In the genomic region with DNA sequence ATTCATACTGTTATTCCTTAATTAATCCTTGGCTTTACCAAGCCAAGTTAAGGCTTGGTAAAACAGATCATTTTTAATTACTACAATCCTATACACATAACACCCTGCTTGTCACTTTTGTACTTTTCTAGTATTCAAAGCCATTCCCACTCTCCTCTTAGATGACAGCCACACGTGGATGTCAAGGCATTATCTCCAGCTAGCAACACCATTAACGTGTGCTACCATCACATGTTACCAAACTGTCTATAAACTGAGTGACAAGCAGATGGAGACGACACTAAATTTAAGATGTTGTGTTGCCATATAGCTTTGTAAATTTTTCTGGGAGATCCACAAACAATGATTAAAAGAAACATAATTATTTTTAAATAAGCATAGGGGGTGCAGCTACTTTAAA, we compare ENCODE assay signal across 36 cellular contexts.
"Had no signal": no experiment of that assay in that cellular context is flagged by ENCODE, and none has a peak within 500 bp of the region (broad histone marks: within the 10 kb centered on the region; RNA-seq: fewer than 3 reads in every experiment).

No MANE protein-coding gene starts in this region.

- H3K4me3 ChIP-seq: ascending aorta had no signal

- H3K4me3 Mint-ChIP-seq: activated CD4-positive, alpha-beta memory T cell treated with anti-CD3 and anti-CD28 coated beads, Interleukin-2, amount 10 ng/mL, durations not matched to agents 7 days and 5 days; activated CD4-positive, alpha-beta T cell treated with anti-CD3 and anti-CD28 coated beads for 36 hours; activated CD4-positive, alpha-beta T cell treated with anti-CD3 and anti-CD28 coated beads, Interleukin-2, amount 10 ng/mL, durations not matched to agents 7 days and 5 days; activated CD8-positive, alpha-beta T cell treated with anti-CD3 and anti-CD28 coated beads, Interleukin-2, amount 10 ng/mL, durations not matched to agents 7 days and 5 days; activated naive CD4-positive, alpha-beta T cell treated with anti-CD3 and anti-CD28 coated beads, Interleukin-2, amount 10 ng/mL, durations not matched to agents 7 days and 5 days; activated naive CD4-positive, alpha-beta T cell treated with anti-CD3 and anti-CD28 coated beads, Interleukin-2, amount 50 U/mL, for 24 hours; activated naive CD8-positive, alpha-beta T cell; activated naive CD8-positive, alpha-beta T cell treated with anti-CD3 and anti-CD28 coated beads, Interleukin-2, amount 50 U/mL, for 24 hours; activated T-cell treated with anti-CD3 and anti-CD28 coated beads, Interleukin-2, amount 50 U/mL, for 24 hours; brain; T-helper 1 cell treated with Interleukin-12 subunit alpha and Interleukin-12 subunit beta and Interleukin-4 antibody, amounts not matched to agents 30 μg/mL and 1 μg/mL, for 36 hours; T-helper 2 cell treated with Interferon-gamma antibody and Interleukin-4, amounts not matched to agents 5 μg/mL and 100 μg/mL, for 36 hours; WTC11 had no signal

- DNase-seq: activated CD4-positive, alpha-beta memory T cell treated with anti-CD3 and anti-CD28 coated beads, Interleukin-2, amount 10 ng/mL, durations not matched to agents 7 days and 5 days; activated CD4-positive, alpha-beta T cell treated with anti-CD3 and anti-CD28 coated beads for 1 hour; activated CD4-positive, alpha-beta T cell treated with anti-CD3 and anti-CD28 coated beads for 36 hours; activated CD4-positive, alpha-beta T cell treated with anti-CD3 and anti-CD28 coated beads, Interleukin-2, amount 10 ng/mL, durations not matched to agents 7 days and 5 days; activated CD4-positive, alpha-beta T cell treated with anti-CD3 and anti-CD28 coated beads, Interleukin-2, amount 50 U/mL, for 48 hours; activated CD4-positive, CD25-positive, alpha-beta regulatory T cell; activated CD8-positive, alpha-beta memory T cell treated with anti-CD3 and anti-CD28 coated beads for 24 hours; activated CD8-positive, alpha-beta memory T cell treated with anti-CD3 and anti-CD28 coated beads, Interleukin-2, amount 10 ng/mL, durations not matched to agents 7 days and 5 days; activated CD8-positive, alpha-beta memory T cell treated with anti-CD3 and anti-CD28 coated beads, Interleukin-2, amount 50 U/mL, for 48 hours; activated CD8-positive, alpha-beta T cell treated with anti-CD3 and anti-CD28 coated beads, Interleukin-2, amount 10 ng/mL, durations not matched to agents 7 days and 5 days; activated effector memory CD4-positive, alpha-beta T cell treated with Interleukin-2 at 50 U/mL for 16 hours; activated gamma-delta T cell; activated naive CD4-positive, alpha-beta T cell treated with anti-CD3 and anti-CD28 coated beads, Interleukin-2, amount 10 ng/mL, durations not matched to agents 7 days and 5 days; activated naive CD4-positive, alpha-beta T cell treated with Interleukin-2 at 50 U/mL for 16 hours; activated naive CD8-positive, alpha-beta T cell treated with anti-CD3 and anti-CD28 coated beads, Interleukin-2, amount 10 ng/mL, durations not matched to agents 7 days and 5 days; activated naive CD8-positive, alpha-beta T cell treated with anti-CD3 and anti-CD28 coated beads, Interleukin-2, amount 50 U/mL, for 24 hours; activated T-cell treated with anti-CD3 and anti-CD28 coated beads, Interleukin-2, amount 50 U/mL, for 24 hours; activated T-cell treated with anti-CD3 and anti-CD28 coated beads, Interleukin-2, amount 50 U/mL, for 48 hours; amygdala; anterior cingulate cortex; central memory CD4-positive, alpha-beta T cell; cerebellar nuclear complex; T-helper 1 cell; T-helper 2 cell; T-helper 9 cell; WERI-Rb-1 had no signal

- H3K27ac ChIP-seq: ascending aorta, WERI-Rb-1 had no signal

- H3K27me3 ChIP-seq: ascending aorta had no signal

- H3K36me3 Mint-ChIP-seq: activated CD8-positive, alpha-beta memory T cell treated with anti-CD3 and anti-CD28 coated beads, Interleukin-2, amount 10 ng/mL, durations not matched to agents 7 days and 5 days; activated naive CD4-positive, alpha-beta T cell treated with anti-CD3 and anti-CD28 coated beads, Interleukin-2, amount 10 ng/mL, durations not matched to agents 7 days and 5 days; activated naive CD4-positive, alpha-beta T cell treated with anti-CD3 and anti-CD28 coated beads, Interleukin-2, amount 50 U/mL, for 24 hours; activated naive CD8-positive, alpha-beta T cell had no signal

- H3K27me3 Mint-ChIP-seq: activated CD4-positive, alpha-beta T cell treated with anti-CD3 and anti-CD28 coated beads for 36 hours; activated naive CD4-positive, alpha-beta T cell treated with anti-CD3 and anti-CD28 coated beads, Interleukin-2, amount 50 U/mL, for 24 hours; activated naive CD8-positive, alpha-beta T cell; activated naive CD8-positive, alpha-beta T cell treated with anti-CD3 and anti-CD28 coated beads, Interleukin-2, amount 10 ng/mL, durations not matched to agents 7 days and 5 days; activated naive CD8-positive, alpha-beta T cell treated with anti-CD3 and anti-CD28 coated beads, Interleukin-2, amount 50 U/mL, for 24 hours; activated T-cell treated with anti-CD3 and anti-CD28 coated beads, Interleukin-2, amount 50 U/mL, for 24 hours; brain had no signal

- H3K4me1 ChIP-seq: ascending aorta had no signal

- ATAC-seq: activated CD4-positive, alpha-beta T cell treated with anti-CD3 and anti-CD28 coated beads for 36 hours; activated CD4-positive, CD25-positive, alpha-beta regulatory T cell treated with anti-CD3 and anti-CD28 coated beads, Interleukin-2, amount 50 U/mL, for 24 hours; activated CD8-positive, alpha-beta memory T cell treated with anti-CD3 and anti-CD28 coated beads, Interleukin-2, amount 10 ng/mL, durations not matched to agents 7 days and 5 days; activated CD8-positive, alpha-beta T cell treated with anti-CD3 and anti-CD28 coated beads, Interleukin-2, amount 10 ng/mL, durations not matched to agents 7 days and 5 days; activated naive CD8-positive, alpha-beta T cell treated with anti-CD3 and anti-CD28 coated beads, Interleukin-2, amount 50 U/mL, for 24 hours; WTC11 had no signal

- H3K4me1 Mint-ChIP-seq: brain had no signal

- H3K36me3 ChIP-seq: WERI-Rb-1 had no signal

- H3K9me3 ChIP-seq: ascending aorta had no signal

- FAIRE-seq: bronchial epithelial cell had no signal

- H3K27ac Mint-ChIP-seq: activated CD4-positive, alpha-beta memory T cell treated with anti-CD3 and anti-CD28 coated beads, Interleukin-2, amount 10 ng/mL, durations not matched to agents 7 days and 5 days; activated CD4-positive, alpha-beta T cell treated with anti-CD3 and anti-CD28 coated beads for 36 hours; activated CD4-positive, alpha-beta T cell treated with anti-CD3 and anti-CD28 coated beads, Interleukin-2, amount 10 ng/mL, durations not matched to agents 7 days and 5 days; activated CD8-positive, alpha-beta memory T cell treated with anti-CD3 and anti-CD28 coated beads, Interleukin-2, amount 10 ng/mL, durations not matched to agents 7 days and 5 days; activated CD8-positive, alpha-beta T cell treated with anti-CD3 and anti-CD28 coated beads, Interleukin-2, amount 10 ng/mL, durations not matched to agents 7 days and 5 days; activated naive CD4-positive, alpha-beta T cell treated with anti-CD3 and anti-CD28 coated beads, Interleukin-2, amount 10 ng/mL, durations not matched to agents 7 days and 5 days; activated naive CD4-positive, alpha-beta T cell treated with anti-CD3 and anti-CD28 coated beads, Interleukin-2, amount 50 U/mL, for 24 hours; activated naive CD8-positive, alpha-beta T cell; activated naive CD8-positive, alpha-beta T cell treated with anti-CD3 and anti-CD28 coated beads, Interleukin-2, amount 50 U/mL, for 24 hours; activated T-cell treated with anti-CD3 and anti-CD28 coated beads, Interleukin-2, amount 50 U/mL, for 24 hours; activated T-helper 2 cell treated with anti-CD3 and anti-CD28 coated beads, Interferon-gamma antibody, Interleukin-2, Interleukin-4, amounts not matched to agents 10 μg/mL and 5 μg/mL and 100 μg/mL, durations not matched to agents 14 hours and 24 hours and 36 hours; brain; T-helper 1 cell treated with Interleukin-12 subunit alpha and Interleukin-12 subunit beta and Interleukin-4 antibody, amounts not matched to agents 30 μg/mL and 1 μg/mL, for 36 hours; T-helper 2 cell treated with Interferon-gamma antibody and Interleukin-4, amounts not matched to agents 5 μg/mL and 100 μg/mL, for 36 hours; WTC11 had no signal

- H3K9me3 Mint-ChIP-seq: activated CD4-positive, alpha-beta memory T cell treated with anti-CD3 and anti-CD28 coated beads, Interleukin-2, amount 10 ng/mL, durations not matched to agents 7 days and 5 days; activated CD4-positive, alpha-beta T cell treated with anti-CD3 and anti-CD28 coated beads, Interleukin-2, amount 10 ng/mL, durations not matched to agents 7 days and 5 days; activated naive CD4-positive, alpha-beta T cell treated with anti-CD3 and anti-CD28 coated beads, Interleukin-2, amount 10 ng/mL, durations not matched to agents 7 days and 5 days; activated naive CD4-positive, alpha-beta T cell treated with anti-CD3 and anti-CD28 coated beads, Interleukin-2, amount 50 U/mL, for 24 hours; activated naive CD8-positive, alpha-beta T cell treated with anti-CD3 and anti-CD28 coated beads, Interleukin-2, amount 10 ng/mL, durations not matched to agents 7 days and 5 days; activated naive CD8-positive, alpha-beta T cell treated with anti-CD3 and anti-CD28 coated beads, Interleukin-2, amount 50 U/mL, for 24 hours; activated T-cell treated with anti-CD3 and anti-CD28 coated beads, Interleukin-2, amount 50 U/mL, for 24 hours; activated T-helper 2 cell treated with anti-CD3 and anti-CD28 coated beads, Interferon-gamma antibody, Interleukin-2, Interleukin-4, amounts not matched to agents 10 μg/mL and 5 μg/mL and 100 μg/mL, durations not matched to agents 14 hours and 24 hours and 36 hours; brain; T-helper 1 cell treated with Interleukin-12 subunit alpha and Interleukin-12 subunit beta and Interleukin-4 antibody, amounts not matched to agents 30 μg/mL and 1 μg/mL, for 36 hours; T-helper 2 cell treated with Interferon-gamma antibody and Interleukin-4, amounts not matched to agents 5 μg/mL and 100 μg/mL, for 36 hours; WTC11 had no signal
